19 cellular contexts compared by ENCODE assay signal in the genomic region with DNA sequence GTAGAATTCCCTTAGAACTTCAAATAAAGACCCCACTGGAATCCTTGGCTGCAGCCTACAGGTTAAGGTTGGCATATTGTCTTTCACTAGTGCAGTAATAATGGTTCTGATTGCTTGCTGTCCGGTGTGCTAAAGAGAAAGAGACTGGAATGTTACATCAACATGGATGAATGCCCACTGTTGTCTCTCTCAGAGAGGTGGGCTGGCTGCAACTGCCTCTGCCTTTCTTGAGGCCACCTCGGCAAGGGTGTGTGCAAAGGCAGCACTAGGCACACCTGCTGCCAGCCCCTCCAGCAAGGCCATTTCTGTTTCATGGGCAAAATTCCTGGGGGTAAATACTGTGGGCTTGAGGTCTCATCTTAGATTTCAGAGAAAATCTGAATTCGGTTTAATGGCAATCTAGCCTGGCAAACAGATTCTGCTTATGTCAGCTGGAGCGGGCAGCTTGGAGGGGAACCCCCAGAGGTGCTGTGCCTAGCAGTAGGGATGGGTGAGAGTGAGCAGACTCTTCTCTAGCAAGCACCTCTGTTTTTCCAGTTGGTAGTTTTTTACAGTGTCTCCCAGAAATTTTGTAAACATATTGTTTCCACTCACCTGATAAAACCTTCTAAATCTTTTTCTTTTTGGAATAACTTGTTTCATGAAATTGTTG.
"Had no signal": no experiment of that assay in that cellular context is flagged by ENCODE, and none has a peak within 500 bp of the region (broad histone marks: within the 10 kb centered on the region; RNA-seq: fewer than 3 reads in every experiment).

No MANE protein-coding gene starts in this region.

- H3K9me3 Mint-ChIP-seq: activated CD4-positive, alpha-beta T cell treated with anti-CD3 and anti-CD28 coated beads, Interleukin-2, amount 10 ng/mL, durations not matched to agents 24 days and 14 days; activated T-cell treated with anti-CD3 and anti-CD28 coated beads, Interleukin-2, amount 50 U/mL, for 72 hours; T-helper 1 cell treated with Interleukin-12 subunit alpha and Interleukin-12 subunit beta and Interleukin-4 antibody, amounts not matched to agents 30 μg/mL and 1 μg/mL, for 36 hours had no signal

- DNase-seq: activated CD4-positive, alpha-beta T cell treated with anti-CD3 and anti-CD28 coated beads, Interleukin-2, amount 10 ng/mL, durations not matched to agents 24 days and 14 days; activated CD8-positive, alpha-beta memory T cell treated with anti-CD3 and anti-CD28 coated beads, Interleukin-2, amount 50 U/mL, for 48 hours; activated CD8-positive, alpha-beta T cell treated with anti-CD3 and anti-CD28 coated beads, Interleukin-2, amount 10 ng/mL, durations not matched to agents 7 days and 5 days; activated gamma-delta T cell; activated T-cell treated with anti-CD3 and anti-CD28 coated beads, Interleukin-2, amount 50 U/mL, for 72 hours; amygdala; body of pancreas; erythroblast; gastrocnemius medialis; left ventricle myocardium inferior; mucosa of descending colon; naive thymus-derived CD4-positive, alpha-beta T cell; occipital lobe; stimulated activated CD4-positive, alpha-beta T cell treated with anti-CD3 and anti-CD28 coated beads, Interleukin-2, amount 100 ng/mL, for 48 hours; stimulated activated naive B cell treated with anti-CD40 and anti-IgM and Interleukin-4, amounts not matched to agents 10 μg/mL and 1 μg/mL and 100 μg/mL, for 72 hours had no signal

- H3K27me3 ChIP-seq: body of pancreas, gastrocnemius medialis, thyroid gland had no signal

- ATAC-seq: activated CD8-positive, alpha-beta T cell treated with anti-CD3 and anti-CD28 coated beads, Interleukin-2, amount 10 ng/mL, durations not matched to agents 7 days and 5 days; activated T-cell treated with anti-CD3 and anti-CD28 coated beads, Interleukin-2, amount 50 U/mL, for 72 hours; body of pancreas; gastrocnemius medialis; mucosa of descending colon; naive thymus-derived CD4-positive, alpha-beta T cell; stimulated activated naive B cell treated with anti-CD40 and anti-IgM and Interleukin-4, amounts not matched to agents 10 μg/mL and 1 μg/mL and 100 μg/mL, for 72 hours had no signal

- H3K27ac ChIP-seq: left ventricle myocardium inferior had no signal

- H3K27me3 Mint-ChIP-seq: activated CD4-positive, alpha-beta T cell treated with anti-CD3 and anti-CD28 coated beads, Interleukin-2, amount 10 ng/mL, durations not matched to agents 24 days and 14 days; activated naive CD8-positive, alpha-beta T cell; dendritic cell treated with granulocyte-macrophage colony-stimulating factor and Interleukin-4, amounts not matched to agents 40 ng/mL and 50 ng/mL, for 4 days; naive thymus-derived CD4-positive, alpha-beta T cell; stimulated activated naive B cell treated with anti-CD40 and anti-IgM and Interleukin-4, amounts not matched to agents 10 μg/mL and 1 μg/mL and 100 μg/mL, for 72 hours had no signal

- H3K4me3 Mint-ChIP-seq: activated CD4-positive, alpha-beta T cell treated with anti-CD3 and anti-CD28 coated beads, Interleukin-2, amount 10 ng/mL, durations not matched to agents 24 days and 14 days; activated CD8-positive, alpha-beta T cell treated with anti-CD3 and anti-CD28 coated beads, Interleukin-2, amount 10 ng/mL, durations not matched to agents 7 days and 5 days; activated naive CD8-positive, alpha-beta T cell; activated T-cell treated with anti-CD3 and anti-CD28 coated beads, Interleukin-2, amount 50 U/mL, for 72 hours; dendritic cell treated with granulocyte-macrophage colony-stimulating factor and Interleukin-4, amounts not matched to agents 40 ng/mL and 50 ng/mL, for 4 days; naive thymus-derived CD4-positive, alpha-beta T cell; stimulated activated naive B cell treated with anti-CD40 and anti-IgM and Interleukin-4, amounts not matched to agents 10 μg/mL and 1 μg/mL and 100 μg/mL, for 72 hours; T-helper 1 cell treated with Interleukin-12 subunit alpha and Interleukin-12 subunit beta and Interleukin-4 antibody, amounts not matched to agents 30 μg/mL and 1 μg/mL, for 36 hours had no signal

- H3K27ac Mint-ChIP-seq: activated CD4-positive, alpha-beta T cell treated with anti-CD3 and anti-CD28 coated beads, Interleukin-2, amount 10 ng/mL, durations not matched to agents 24 days and 14 days; activated CD8-positive, alpha-beta T cell treated with anti-CD3 and anti-CD28 coated beads, Interleukin-2, amount 10 ng/mL, durations not matched to agents 7 days and 5 days; activated naive CD8-positive, alpha-beta T cell; activated T-cell treated with anti-CD3 and anti-CD28 coated beads, Interleukin-2, amount 50 U/mL, for 72 hours; dendritic cell treated with granulocyte-macrophage colony-stimulating factor and Interleukin-4, amounts not matched to agents 40 ng/mL and 50 ng/mL, for 4 days; naive thymus-derived CD4-positive, alpha-beta T cell; stimulated activated naive B cell treated with anti-CD40 and anti-IgM and Interleukin-4, amounts not matched to agents 10 μg/mL and 1 μg/mL and 100 μg/mL, for 72 hours; T-helper 1 cell treated with Interleukin-12 subunit alpha and Interleukin-12 subunit beta and Interleukin-4 antibody, amounts not matched to agents 30 μg/mL and 1 μg/mL, for 36 hours had no signal

- H3K36me3 ChIP-seq: gastrocnemius medialis, left ventricle myocardium inferior, thyroid gland had no signal

- H3K4me3 ChIP-seq: body of pancreas, gastrocnemius medialis, left ventricle myocardium inferior, mucosa of descending colon, thyroid gland had no signal

- H3K9me3 ChIP-seq: body of pancreas, gastrocnemius medialis, left ventricle myocardium inferior, mucosa of descending colon, thyroid gland had no signal

- H3K4me1 Mint-ChIP-seq: activated CD4-positive, alpha-beta T cell treated with anti-CD3 and anti-CD28 coated beads, Interleukin-2, amount 10 ng/mL, durations not matched to agents 24 days and 14 days had no signal
